In the genomic region with DNA sequence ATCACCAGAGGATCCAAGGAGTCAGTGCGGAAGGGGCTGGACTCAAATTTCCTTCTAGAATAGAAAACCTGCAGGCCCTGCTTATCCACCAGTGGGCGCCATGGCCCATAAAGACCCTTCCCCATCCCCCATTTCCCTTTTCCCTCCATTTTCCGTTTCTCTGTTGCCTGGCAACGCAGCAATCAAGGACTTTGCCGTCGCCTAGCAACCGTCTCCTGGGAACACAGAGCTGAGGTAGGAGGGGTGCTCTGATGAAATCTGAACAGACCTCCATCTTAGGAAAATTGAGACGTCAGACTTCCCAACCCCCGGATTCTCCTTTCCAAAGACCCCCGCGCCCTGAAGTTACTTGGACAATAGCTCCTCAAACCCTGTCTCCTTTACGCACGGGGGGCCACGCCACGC, we compare ENCODE assay signal across 8 cellular contexts. TPM values are rescaled to one million over a fixed set of nuclear protein-coding genes. Genes with fewer than 3 reads are reported as not detected.
DNase-seq lines count a peak whose midpoint lies in the region; ATAC-seq, FAIRE-seq and TF ChIP-seq lines count a peak whose summit lies in the region.

No MANE protein-coding gene starts in this region.

- H3K9me3 ChIP-seq in iPS-20b (ENCODE audit: insufficient read depth, low read depth, low read length) (no peaks in the 10 kb centered on the region), sigmoid colon (no peaks in the 10 kb centered on the region)

- H3K4me1 ChIP-seq in iPS-20b (ENCODE audit: insufficient read depth, low read length) (peaks cover 42% of the 10 kb centered on the region; the same call in 1 of the 2 replicates), sigmoid colon (peaks cover 0 to 62% (median 57%) of the 10 kb centered on the region in 4 donors)

- no peak for ATAC-seq in GM21528 (IDR thresholded peaks at IDR 0.05; ENCODE audit: low FRiP score, unreplicated experiment)

- peaks cover 56% of the 10 kb centered on the region for H3K4me1 Mint-ChIP-seq in activated T-cell treated with anti-CD3 and anti-CD28 coated beads, Interleukin-2, amount 50 U/mL, for 24 hours (ENCODE audit: low read depth)

- no peak for TF ChIP-seq POLR2A in sigmoid colon (IDR thresholded peaks at IDR 0.05)

- peaks cover 8% of the 10 kb centered on the region for H3K27me3 Mint-ChIP-seq in activated T-cell treated with anti-CD3 and anti-CD28 coated beads, Interleukin-2, amount 50 U/mL, for 24 hours

- H3K36me3 Mint-ChIP-seq in activated T-cell treated with anti-CD3 and anti-CD28 coated beads, Interleukin-2, amount 50 U/mL, for 24 hours (ENCODE audit: low read depth): no peaks in the 10 kb centered on the region

- peak overlapping the region; percentile 79 for H3K4me3 Mint-ChIP-seq in activated T-cell treated with anti-CD3 and anti-CD28 coated beads, Interleukin-2, amount 50 U/mL, for 24 hours

- H3K27me3 ChIP-seq in iPS-20b (ENCODE audit: insufficient read depth, low read length) (no peaks in the 10 kb centered on the region; the same call in 1 of the 2 replicates), sigmoid colon (no peaks in the 10 kb centered on the region)

- peak overlapping the region; percentile 68; the same call in 1 of the 2 replicates for H3K9ac ChIP-seq in iPS-20b (ENCODE audit: low read depth, low read length)

- DNase-seq in activated T-cell treated with anti-CD3 and anti-CD28 coated beads, Interleukin-2, amount 50 U/mL, for 24 hours: no peak
- no peak for DNase-seq in activated T-cell treated with anti-CD3 and anti-CD28 coated beads, Interleukin-2, amount 50 U/mL, for 48 hours
- DNase-seq in LoVo (ENCODE audit: low spot score) (peak; percentile 63), RCC 7860 (ENCODE audit: low spot score) (peak; percentile 57), brain pericyte (ENCODE audit: low read depth, low spot score) (peak; percentile 52), sigmoid colon (peak; percentile 92)

- no peaks in the 10 kb centered on the region for H3K9me3 Mint-ChIP-seq in activated T-cell treated with anti-CD3 and anti-CD28 coated beads, Interleukin-2, amount 50 U/mL, for 24 hours

- H3K27ac Mint-ChIP-seq in activated T-cell treated with anti-CD3 and anti-CD28 coated beads, Interleukin-2, amount 50 U/mL, for 24 hours: peak overlapping the region; percentile 95

- TF ChIP-seq CTCF in sigmoid colon (IDR thresholded peaks at IDR 0.05): no peak

- no peak for FAIRE-seq in RCC 7860 (lab: Jason Lieb, UNC)

- no peak for TF ChIP-seq EP300 in sigmoid colon (IDR thresholded peaks at IDR 0.05)

- H3K27ac ChIP-seq in iPS-20b (ENCODE audit: low read length) (peak overlapping the region; percentile 60), sigmoid colon (peak overlapping the region; percentile 90 to 99 (median 98))

- 3% methylated on average over 15 of the region's 15 CpGs for WGBS in sigmoid colon, 2 donors

- intact Hi-C loops in sigmoid colon (cut with DNase I): no loop called here

- no peaks in the 10 kb centered on the region for H3K36me3 ChIP-seq in iPS-20b (ENCODE audit: insufficient read depth, low read depth, low read length)
- no peaks in the 10 kb centered on the region for H3K36me3 ChIP-seq in sigmoid colon

- peak overlapping the region; percentile 71 for H3K4me3 ChIP-seq in iPS-20b (ENCODE audit: low read length)
- peak overlapping the region; percentile 38 to 67 (median 56) for H3K4me3 ChIP-seq in sigmoid colon

RNA-seq across cellular contexts. Expression of gene DLG4, which starts 5.7 kb away (rescaled TPM):
- total RNA-seq in sigmoid colon: 10 to 100 TPM; 14.6 to 27.4 (median 16.7) TPM
- 1 to 10 TPM; 1.6 to 8.3 (median 5.4) TPM for polyA plus RNA-seq in sigmoid colon

RNA-seq across cellular contexts. Expression of gene ACADVL, which starts 5.8 kb away (rescaled TPM):
- total RNA-seq in sigmoid colon: 100 to 1,000 TPM; 311 to 569 (median 338) TPM
- 100 to 1,000 TPM; 211 to 587 (median 491) TPM for polyA plus RNA-seq in sigmoid colon

RNA-seq across cellular contexts. Expression of gene DVL2, which starts 20.4 kb away (rescaled TPM):
- 10 to 100 TPM; 36.4 to 56.2 (median 41.8) TPM for total RNA-seq in sigmoid colon
- polyA plus RNA-seq in sigmoid colon: 10 to 100 TPM; 12.0 to 30.7 (median 13.2) TPM

RNA-seq across cellular contexts. Expression of gene PHF23, which starts 25.4 kb away (rescaled TPM):
- total RNA-seq in sigmoid colon: 10 to 100 TPM; 23.1 to 45.4 (median 35.4) TPM
- 10 to 100 TPM; 40.7 to 45.6 (median 45.1) TPM for polyA plus RNA-seq in sigmoid colon

RNA-seq across cellular contexts. Expression of gene GABARAP, which starts 28.4 kb away (rescaled TPM):
- total RNA-seq in sigmoid colon: 100 to 1,000 TPM; 147 to 645 (median 552) TPM
- 1,000 to 10,000 TPM in 2 of 3 donors, 100 to 1,000 TPM in 1; 572 to 1,215 (median 1,036) TPM for polyA plus RNA-seq in sigmoid colon

Comparison
In these comparisons a context has a peak if more than half of its experiments do, and no peak if none do; other contexts are left out.
1. DNase-seq: peak in LoVo (single experiment), RCC 7860 (single experiment), brain pericyte (single experiment) and sigmoid colon (single experiment); none in activated T-cell treated with anti-CD3 and anti-CD28 coated beads, Interleukin-2, amount 50 U/mL, for 24 hours (single experiment) and activated T-cell treated with anti-CD3 and anti-CD28 coated beads, Interleukin-2, amount 50 U/mL, for 48 hours (0 of 2).